Comparison of ENCODE assay signal across 16 cellular contexts in the genomic region with DNA sequence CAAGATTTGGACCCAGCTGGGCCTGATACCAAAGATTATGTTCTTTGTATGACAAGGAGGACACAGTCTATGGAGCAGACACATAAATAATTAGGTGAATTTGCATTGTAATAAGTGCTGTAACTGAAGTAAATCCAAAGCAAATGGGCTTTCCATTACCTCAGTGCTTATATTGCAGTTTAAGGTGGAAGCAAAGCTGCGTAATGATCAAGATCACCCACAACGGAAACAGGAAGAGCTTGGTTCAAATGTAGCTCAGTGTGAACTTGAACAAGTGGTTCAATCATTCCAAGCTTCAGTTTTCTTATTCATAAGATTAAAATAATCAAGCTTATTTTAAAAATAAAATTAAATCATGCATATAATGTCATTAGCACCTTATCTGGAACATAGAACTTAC. TPM values are rescaled to one million over a fixed set of nuclear protein-coding genes. Genes with fewer than 3 reads are reported as not detected.
DNase-seq lines count a peak whose midpoint lies in the region; ATAC-seq, FAIRE-seq and TF ChIP-seq lines count a peak whose summit lies in the region.
"Had no signal": no experiment of that assay in that cellular context is flagged by ENCODE, and none has a peak within 500 bp of the region (broad histone marks: within the 10 kb centered on the region; RNA-seq: fewer than 3 reads in every experiment).

No MANE protein-coding gene starts in this region.

- peak overlapping the region; percentile 78 to 100 (median 98) for H3K27ac Mint-ChIP-seq in CD14-positive monocyte
- peak overlapping the region; percentile 86 for H3K27ac Mint-ChIP-seq in activated B cell treated with CpG ODN at 0.5 μM for 24 hours

- no peaks in the 10 kb centered on the region for H3K27me3 ChIP-seq in gastroesophageal sphincter

- intact Hi-C loops in CD14-positive monocyte (cut with micrococcal nuclease) (no loop called here), activated B cell treated with CpG ODN at 0.5 μM for 24 hours (cut with micrococcal nuclease) (loop anchor here (1.0 to 10.0 kb wide), 3 partner anchors 8 to 1624 kb away; a partner anchor contains a TSS), mucosa of descending colon (cut with DNase I, micrococcal nuclease) (no loop called here)

- H3K36me3 Mint-ChIP-seq in CD14-positive monocyte, result peaks cover 0 to 2% of the 10 kb centered on the region in 2 donors
- H3K36me3 Mint-ChIP-seq in activated B cell treated with CpG ODN at 0.5 μM for 24 hours (ENCODE audit: low read depth), result no peaks in the 10 kb centered on the region

- TF ChIP-seq CTCF in CD14-positive monocyte (IDR thresholded peaks at IDR 0.05), result no peak
- no peak for TF ChIP-seq CTCF in activated B cell treated with CpG ODN at 0.5 μM for 24 hours (IDR thresholded peaks at IDR 0.05)
- no peak for TF ChIP-seq CTCF in mucosa of descending colon (IDR thresholded peaks at IDR 0.05)
- TF ChIP-seq CTCF in gastroesophageal sphincter (IDR thresholded peaks at IDR 0.05), result no peak

- H3K4me3 Mint-ChIP-seq in CD14-positive monocyte, result no peak overlapping the region
- H3K4me3 Mint-ChIP-seq in activated B cell treated with CpG ODN at 0.5 μM for 24 hours, result no peak overlapping the region

- H3K36me3 ChIP-seq in KOPT-K1 (ENCODE audit: insufficient read depth, low read length) (no peaks in the 10 kb centered on the region), mucosa of descending colon (ENCODE audit: low read depth) (no peaks in the 10 kb centered on the region), gastroesophageal sphincter (no peaks in the 10 kb centered on the region)
- H3K36me3 ChIP-seq: left ventricle myocardium inferior had no signal

- WGBS in gastroesophageal sphincter (ENCODE audit: low coverage in 1 of 2), 2 donors, result 64 to 80% methylated on average over 2 of the region's 2 CpGs

- ATAC-seq in activated B cell treated with CpG ODN at 0.5 μM for 24 hours (ENCODE audit: low read depth) (peak; percentile 4), mucosa of descending colon (peak; percentile 36), GM21515 (IDR thresholded peaks at IDR 0.05; ENCODE audit: unreplicated experiment) (no peak), gastroesophageal sphincter (no peak)

- H3K9me3 ChIP-seq in KOPT-K1 (ENCODE audit: insufficient read depth, low read length, poor library complexity, severe bottlenecking), result no peaks in the 10 kb centered on the region
- H3K9me3 ChIP-seq in mucosa of descending colon, result no peaks in the 10 kb centered on the region
- H3K9me3 ChIP-seq in gastroesophageal sphincter, result peaks cover 0 to 4% (median 0%) of the 10 kb centered on the region in 3 donors

- H3K4me1 Mint-ChIP-seq in CD14-positive monocyte (peaks cover 45% of the 10 kb centered on the region), activated B cell treated with CpG ODN at 0.5 μM for 24 hours (peaks cover 65% of the 10 kb centered on the region)

- no peak overlapping the region for H3K4me3 ChIP-seq in mucosa of descending colon
- H3K4me3 ChIP-seq in gastroesophageal sphincter, result no peak overlapping the region
- H3K4me3 ChIP-seq: left ventricle myocardium inferior had no signal

- POLR2A ChIA-PET in activated B cell treated with CpG ODN at 0.5 μM for 24 hours (lab: Charles Lee), result interaction anchor here (0.8 to 6.8 kb wide), 5 partner anchors 9 to 71 kb away, joined by 3 to 75 read pairs (median 3); a partner anchor contains a TSS

- no peak for TF ChIP-seq EP300 in gastroesophageal sphincter (IDR thresholded peaks at IDR 0.05)

- H3K4me1 ChIP-seq in mucosa of descending colon (ENCODE audit: low read depth) (no peaks in the 10 kb centered on the region), gastroesophageal sphincter (peaks cover 0 to 6% (median 0%) of the 10 kb centered on the region in 3 donors)

- TF ChIP-seq POLR2A in gastroesophageal sphincter (IDR thresholded peaks at IDR 0.05), result no peak

- FAIRE-seq in frontal cortex (lab: Jason Lieb, UNC), result no peak

- no peak for DNase-seq in CD14-positive monocyte (ENCODE audit: low spot score)
- DNase-seq in activated B cell treated with CpG ODN at 0.5 μM for 24 hours, result no peak
- DNase-seq in mucosa of descending colon, result no peak
- DNase-seq in effector CD8-positive, alpha-beta T cell (lab: John Stamatoyannopoulos, UW), result no peak
- no peak for DNase-seq in frontal cortex (ENCODE audit: low spot score in 2 of 2)
- DNase-seq: activated effector memory CD4-positive, alpha-beta T cell treated with Interleukin-2 at 50 U/mL for 16 hours; anterior cingulate cortex; central memory CD4-positive, alpha-beta T cell; H7; left ventricle myocardium inferior; NCI-H774; occipital lobe; SIG-M5 had no signal

- H3K27me3 Mint-ChIP-seq in CD14-positive monocyte (ENCODE audit: low read depth in 3 of 3) (no peaks in the 10 kb centered on the region), activated B cell treated with CpG ODN at 0.5 μM for 24 hours (no peaks in the 10 kb centered on the region)

- CTCF ChIA-PET in activated B cell treated with CpG ODN at 0.5 μM for 24 hours (lab: Charles Lee), result interaction anchor here (1.0 to 3.7 kb wide), 3 partner anchors 10 to 354 kb away, joined by 4 to 12 read pairs (median 4); a partner anchor contains a TSS

- H3K9me3 Mint-ChIP-seq in CD14-positive monocyte (peaks cover 0 to 5% (median 3%) of the 10 kb centered on the region in 7 donors), activated B cell treated with CpG ODN at 0.5 μM for 24 hours (peaks cover 3% of the 10 kb centered on the region)

- H3K27ac ChIP-seq in KOPT-K1 (ENCODE audit: low read depth, low read length, poor library complexity, severe bottlenecking) (peak overlapping the region; percentile 83), gastroesophageal sphincter (no peak overlapping the region)
- H3K27ac ChIP-seq: left ventricle myocardium inferior had no signal

RNA-seq across cellular contexts. Expression of a gene that starts 19.1 kb away (rescaled TPM):
- 10 to 100 TPM; 36.6 to 76.9 TPM for polyA plus RNA-seq in CD14-positive monocyte
- total RNA-seq in activated B cell treated with CpG ODN at 0.5 μM for 24 hours (40.2 and 43.7 TPM in 2 replicates), mucosa of descending colon (10 to 100 TPM; 13.6 to 20.5 (median 15.4) TPM), gastroesophageal sphincter (10 to 100 TPM in 2 of 4 donors, 1 to 10 TPM in 2; 4.0 to 14.7 (median 9.4) TPM), frontal cortex (48.1 TPM)

Comparison
In these comparisons a context has a peak if more than half of its experiments do, and no peak if none do; other contexts are left out.
1. ATAC-seq: peak in activated B cell treated with CpG ODN at 0.5 μM for 24 hours (single experiment) and mucosa of descending colon (single experiment); none in GM21515 (single experiment) and gastroesophageal sphincter (single experiment).